Comparison of ENCODE assay signal across 1 cellular context in genomic region chr6:41591859-41592502, GRCh38.
A peak's percentile ranks its signal among the peaks of the same experiment; 100 is the strongest.
TF ChIP-seq lines count a peak whose summit lies in the region.

No MANE protein-coding gene starts in this region.

TF ChIP-seq in K562, 482 proteins besides CTCF, POLR2A, EP300 and RAD21 (continued from another document and continues in another):
- TF ChIP-seq, protein P1, sequence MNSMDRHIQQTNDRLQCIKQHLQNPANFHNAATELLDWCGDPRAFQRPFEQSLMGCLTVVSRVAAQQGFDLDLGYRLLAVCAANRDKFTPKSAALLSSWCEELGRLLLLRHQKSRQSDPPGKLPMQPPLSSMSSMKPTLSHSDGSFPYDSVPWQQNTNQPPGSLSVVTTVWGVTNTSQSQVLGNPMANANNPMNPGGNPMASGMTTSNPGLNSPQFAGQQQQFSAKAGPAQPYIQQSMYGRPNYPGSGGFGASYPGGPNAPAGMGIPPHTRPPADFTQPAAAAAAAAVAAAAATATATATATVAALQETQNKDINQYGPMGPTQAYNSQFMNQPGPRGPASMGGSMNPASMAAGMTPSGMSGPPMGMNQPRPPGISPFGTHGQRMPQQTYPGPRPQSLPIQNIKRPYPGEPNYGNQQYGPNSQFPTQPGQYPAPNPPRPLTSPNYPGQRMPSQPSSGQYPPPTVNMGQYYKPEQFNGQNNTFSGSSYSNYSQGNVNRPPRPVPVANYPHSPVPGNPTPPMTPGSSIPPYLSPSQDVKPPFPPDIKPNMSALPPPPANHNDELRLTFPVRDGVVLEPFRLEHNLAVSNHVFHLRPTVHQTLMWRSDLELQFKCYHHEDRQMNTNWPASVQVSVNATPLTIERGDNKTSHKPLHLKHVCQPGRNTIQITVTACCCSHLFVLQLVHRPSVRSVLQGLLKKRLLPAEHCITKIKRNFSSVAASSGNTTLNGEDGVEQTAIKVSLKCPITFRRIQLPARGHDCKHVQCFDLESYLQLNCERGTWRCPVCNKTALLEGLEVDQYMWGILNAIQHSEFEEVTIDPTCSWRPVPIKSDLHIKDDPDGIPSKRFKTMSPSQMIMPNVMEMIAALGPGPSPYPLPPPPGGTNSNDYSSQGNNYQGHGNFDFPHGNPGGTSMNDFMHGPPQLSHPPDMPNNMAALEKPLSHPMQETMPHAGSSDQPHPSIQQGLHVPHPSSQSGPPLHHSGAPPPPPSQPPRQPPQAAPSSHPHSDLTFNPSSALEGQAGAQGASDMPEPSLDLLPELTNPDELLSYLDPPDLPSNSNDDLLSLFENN (IDR thresholded peaks at IDR 0.05; ENCODE audit: low read depth in 2 of 2, low read length in 2 of 2), result no peak
- TF ChIP-seq ATF7 (IDR thresholded peaks at IDR 0.05), result peak; percentile 87
- no peak for TF ChIP-seq ASH1L (IDR thresholded peaks at IDR 0.05; ENCODE audit: borderline replicate concordance, low read depth, partially characterized antibody)
- no peak for TF ChIP-seq CUX1 (CRISPR knock-in tag; IDR thresholded peaks at IDR 0.05)
- TF ChIP-seq TCF15 (CRISPR knock-in tag; IDR thresholded peaks at IDR 0.05), result no peak
- TF ChIP-seq KDM2B (CRISPR knock-in tag; IDR thresholded peaks at IDR 0.05), result no peak
- TF ChIP-seq, protein P2, sequence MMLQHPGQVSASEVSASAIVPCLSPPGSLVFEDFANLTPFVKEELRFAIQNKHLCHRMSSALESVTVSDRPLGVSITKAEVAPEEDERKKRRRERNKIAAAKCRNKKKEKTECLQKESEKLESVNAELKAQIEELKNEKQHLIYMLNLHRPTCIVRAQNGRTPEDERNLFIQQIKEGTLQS (IDR thresholded peaks at IDR 0.05), result peak; percentile 24; the same call in 1 of the 2 replicates
- TF ChIP-seq, protein P2 (CRISPR knock-in tag; conservative IDR thresholded peaks at IDR 0.05), result no peak
- TF ChIP-seq HMGN3 (IDR thresholded peaks at IDR 0.05; ENCODE audit: borderline replicate concordance, extremely low read depth, insufficient read length, low read depth, low read length), result no peak
- no peak for TF ChIP-seq TAF9B (IDR thresholded peaks at IDR 0.05; ENCODE audit: partially characterized antibody)
- TF ChIP-seq TCF7L2 (IDR thresholded peaks at IDR 0.05; ENCODE audit: low read depth, low read length), result no peak
- 0 out of 2 replicates have a peak, but pooled peaks have one; percentile 45 for TF ChIP-seq PTBP1 (IDR thresholded peaks at IDR 0.05; ENCODE audit: low read depth, low read length)
- no peak for TF ChIP-seq TAF1 (IDR thresholded peaks at IDR 0.05; ENCODE audit: control insufficient read depth, extremely low read depth, insufficient read depth, low read length, severe bottlenecking)
- peak; percentile 54; the same call in 1 of the 2 replicates for TF ChIP-seq ETV5 (CRISPR knock-in tag; IDR thresholded peaks at IDR 0.05; ENCODE audit: low read depth)
- TF ChIP-seq MYC (IDR thresholded peaks at IDR 0.05; ENCODE audit: low read depth, low read length), result no peak
- no peak for TF ChIP-seq MYC (CRISPR knock-in tag; IDR thresholded peaks at IDR 0.05; ENCODE audit: borderline replicate concordance, low read depth)
- no peak for TF ChIP-seq PRPF4 (IDR thresholded peaks at IDR 0.05; ENCODE audit: insufficient read depth, low read depth, low read length, poor library complexity, severe bottlenecking)
- TF ChIP-seq ZNF12 (CRISPR knock-in tag; IDR thresholded peaks at IDR 0.05), result no peak
- TF ChIP-seq HSF4 (CRISPR knock-in tag; IDR thresholded peaks at IDR 0.05; ENCODE audit: borderline replicate concordance), result no peak
- peak; percentile 45; the same call in 1 of the 2 replicates for TF ChIP-seq KLF13 (tag; IDR thresholded peaks at IDR 0.05; ENCODE audit: borderline replicate concordance, low read depth)
- peak; percentile 22 for TF ChIP-seq NFYB (IDR thresholded peaks at IDR 0.05; ENCODE audit: extremely low read depth, insufficient read length)
- no peak for TF ChIP-seq MYBL2 (IDR thresholded peaks at IDR 0.05; ENCODE audit: low read depth)
- no peak for TF ChIP-seq MYBL2 (CRISPR knock-in tag; IDR thresholded peaks at IDR 0.05; ENCODE audit: borderline replicate concordance)
- 0 out of 2 replicates have a peak, but pooled peaks have one; percentile 6 for TF ChIP-seq TAL1 (IDR thresholded peaks at IDR 0.05)
- no peak for TF ChIP-seq PPARD (CRISPR knock-in tag; IDR thresholded peaks at IDR 0.05)
- TF ChIP-seq ZNF668 (CRISPR knock-in tag; IDR thresholded peaks at IDR 0.05), result no peak
- TF ChIP-seq ESRRB (CRISPR knock-in tag; IDR thresholded peaks at IDR 0.05; ENCODE audit: borderline replicate concordance), result no peak
- TF ChIP-seq GATAD2A (IDR thresholded peaks at IDR 0.05), result 0 out of 2 replicates have a peak, but pooled peaks have one; percentile 16
- no peak for TF ChIP-seq ZBTB40 (IDR thresholded peaks at IDR 0.05)
- TF ChIP-seq ZBTB40 (CRISPR knock-in tag; IDR thresholded peaks at IDR 0.05), result no peak
- TF ChIP-seq SMC3 (conservative IDR thresholded peaks at IDR 0.05; ENCODE audit: insufficient read depth, low read depth, low read length), result peak; percentile 85
- no peak for TF ChIP-seq ZNF561 (CRISPR knock-in tag; conservative IDR thresholded peaks at IDR 0.05)
- no peak for TF ChIP-seq ZNF431 (CRISPR knock-in tag; IDR thresholded peaks at IDR 0.05)
- TF ChIP-seq MLLT1 (IDR thresholded peaks at IDR 0.05), result no peak
